ENCODE assay signal across 8 cellular contexts in genomic region chr3:46892285-46893145, GRCh38. TPM values are rescaled to one million over a fixed set of nuclear protein-coding genes. Genes with fewer than 3 reads are reported as not detected.
A peak's percentile ranks its signal among the peaks of the same experiment; 100 is the strongest.
DNase-seq lines count a peak whose midpoint lies in the region; ATAC-seq, FAIRE-seq and TF ChIP-seq lines count a peak whose summit lies in the region.

No MANE protein-coding gene starts in this region.

- ATAC-seq in GM19452 (IDR thresholded peaks at IDR 0.05; ENCODE audit: unreplicated experiment) (no peak), GM18870 (IDR thresholded peaks at IDR 0.05; ENCODE audit: unreplicated experiment) (no peak)

- peaks cover 10% of the 10 kb centered on the region for H4K20me1 ChIP-seq in astrocyte (ENCODE audit: insufficient read depth, low read length)

- H3K27me3 ChIP-seq in astrocyte (ENCODE audit: insufficient read depth, low read length) (peaks cover 14% of the 10 kb centered on the region), left ventricle myocardium inferior (ENCODE audit: low read depth) (peaks cover 9% of the 10 kb centered on the region)

- no peaks in the 10 kb centered on the region for H3K79me2 ChIP-seq in astrocyte (ENCODE audit: insufficient read depth, low read length)

- H3K27ac Mint-ChIP-seq in astrocyte (ENCODE audit: unreplicated experiment) (no peak overlapping the region), osteocyte (ENCODE audit: unreplicated experiment) (no peak overlapping the region)

- peak overlapping the region; percentile 67 for H3K4me3 Mint-ChIP-seq in astrocyte (ENCODE audit: unreplicated experiment)
- peak overlapping the region; percentile 70 for H3K4me3 Mint-ChIP-seq in osteocyte (ENCODE audit: unreplicated experiment)

- H3K27ac ChIP-seq in astrocyte (ENCODE audit: low read depth, low read length) (no peak overlapping the region), left ventricle myocardium inferior (replicated peaks) (peak overlapping the region; percentile 79)

- FAIRE-seq in astrocyte (lab: Jason Lieb, UNC), result no peak

- peak overlapping the region; percentile 92 for H3K4me2 ChIP-seq in astrocyte (ENCODE audit: low read length)

- H3K4me1 Mint-ChIP-seq in astrocyte (ENCODE audit: low read depth, unreplicated experiment) (peaks cover 3% of the 10 kb centered on the region), osteocyte (ENCODE audit: unreplicated experiment) (peaks cover 28% of the 10 kb centered on the region)

- peaks cover 72% of the 10 kb centered on the region for H3K27me3 Mint-ChIP-seq in astrocyte (ENCODE audit: low read depth, unreplicated experiment)
- H3K27me3 Mint-ChIP-seq in osteocyte (ENCODE audit: unreplicated experiment), result no peaks in the 10 kb centered on the region

- H2AFZ ChIP-seq in astrocyte (ENCODE audit: low read depth, low read length), result peak overlapping the region; percentile 71

- intact Hi-C loops in left ventricle myocardium inferior (cut with micrococcal nuclease), result no loop called here

- H3K36me3 Mint-ChIP-seq in astrocyte (ENCODE audit: low read depth, unreplicated experiment) (no peaks in the 10 kb centered on the region), osteocyte (ENCODE audit: unreplicated experiment) (no peaks in the 10 kb centered on the region)

- H3K9me3 ChIP-seq in astrocyte (ENCODE audit: insufficient read depth, low read depth, low read length) (no peaks in the 10 kb centered on the region), left ventricle myocardium inferior (replicated peaks) (no peaks in the 10 kb centered on the region)

- H3K36me3 ChIP-seq in astrocyte (ENCODE audit: insufficient read depth, low read length) (no peaks in the 10 kb centered on the region), left ventricle myocardium inferior (no peaks in the 10 kb centered on the region)

- H3K4me3 ChIP-seq in astrocyte (ENCODE audit: insufficient read depth, low read depth, low read length) (peak overlapping the region; percentile 62), left ventricle myocardium inferior (peak overlapping the region; percentile 64)

- no peak overlapping the region for H3K9ac ChIP-seq in astrocyte (ENCODE audit: low read length)

- DNase-seq in NCI-H524 (lab: John Stamatoyannopoulos, UW) (peak; percentile 48 to 77), NCI-H524 treated with DMSO at 0.1 percent for 48 hours (lab: John Stamatoyannopoulos, UW) (no peak), NCI-H2029 treated with DMSO at 0.1 percent for 48 hours (lab: John Stamatoyannopoulos, UW) (peak; percentile 27), astrocyte (ENCODE audit: low read depth) (peak; percentile 34), left ventricle myocardium inferior (peak; percentile 74), osteocyte (ENCODE audit: extremely low spot score, unreplicated experiment) (no peak)

- H3K4me1 ChIP-seq in astrocyte (ENCODE audit: insufficient read depth, low read length) (peaks cover 7% of the 10 kb centered on the region), left ventricle myocardium inferior (peaks cover 59% of the 10 kb centered on the region)

- H3K9me3 Mint-ChIP-seq in astrocyte (ENCODE audit: unreplicated experiment), result peaks cover 3% of the 10 kb centered on the region
- H3K9me3 Mint-ChIP-seq in osteocyte (ENCODE audit: unreplicated experiment), result no peaks in the 10 kb centered on the region

- TF ChIP-seq CTCF in astrocyte (IDR thresholded peaks at IDR 0.05; ENCODE audit: insufficient read depth, low read depth, low read length) (no peak), left ventricle myocardium inferior (IDR thresholded peaks at IDR 0.05; ENCODE audit: borderline replicate concordance) (peak; percentile 10), osteocyte (IDR thresholded peaks at IDR 0.05) (no peak)

RNA-seq across cellular contexts. Expression of gene PTH1R, which starts 15.0 kb away (rescaled TPM):
- total RNA-seq in astrocyte (4.4 and 5.2 TPM in 2 replicates), left ventricle myocardium inferior (6.4 TPM), osteocyte (12.9 and 15.4 TPM in 2 replicates)

RNA-seq across cellular contexts. Expression of gene MYL3, which starts 29.3 kb away (rescaled TPM):
- total RNA-seq in astrocyte (0.43 and 0.89 TPM in 2 replicates), left ventricle myocardium inferior (7,440 TPM), osteocyte (1.6 and 3.0 TPM in 2 replicates)

Comparison
In these comparisons a context has a peak if more than half of its experiments do, and no peak if none do; other contexts are left out.
1. DNase-seq: peak in NCI-H524 (2 of 2), NCI-H2029 treated with DMSO at 0.1 percent for 48 hours (single experiment), astrocyte (single experiment) and left ventricle myocardium inferior (single experiment); none in NCI-H524 treated with DMSO at 0.1 percent for 48 hours (single experiment) and osteocyte (single experiment).
2. RNA of gene MYL3, which starts 29.3 kb away (total RNA-seq): 7,440 TPM in left ventricle myocardium inferior (single experiment); 1.6 to 3.0 TPM in osteocyte and 0.43 to 0.89 TPM in astrocyte; every median in the first group is over 1,000 times any median in the second.